ENCODE assay signal across 8 cellular contexts in genomic region chr2:232522014-232522854, GRCh38. TPM values are rescaled to one million over a fixed set of nuclear protein-coding genes. Genes with fewer than 3 reads are reported as not detected.
DNase-seq lines count a peak whose midpoint lies in the region; ATAC-seq and TF ChIP-seq lines count a peak whose summit lies in the region.

No MANE protein-coding gene starts in this region.

- H3K4me3 ChIP-seq in CD4-positive, alpha-beta memory T cell (ENCODE audit: low read length in 2 of 2): peak overlapping the region in 1 of 2 donors; percentile 14
- H3K4me3 ChIP-seq in mucosa of descending colon: no peak overlapping the region

- intact Hi-C loops in CD4-positive, alpha-beta memory T cell (cut with micrococcal nuclease): loop anchor here (1.0 kb wide), 1 partner anchor 28 kb away; the partner anchor contains the start of genes EIF4E2 and TIGD1
- intact Hi-C loops in dendritic cell treated with granulocyte-macrophage colony-stimulating factor and Interleukin-4, amounts not matched to agents 40 ng/mL and 50 ng/mL, for 4 days (cut with micrococcal nuclease): loop anchor here (5.0 to 10.0 kb wide), 2 partner anchors 75 to 617 kb away; no protein-coding TSS in a partner anchor
- intact Hi-C loops in mucosa of descending colon (cut with DNase I, micrococcal nuclease): no loop called here

- no peak overlapping the region for H3K27ac ChIP-seq in CD4-positive, alpha-beta memory T cell (ENCODE audit: low read depth, low read length)

- POLR2A ChIA-PET in CD4-positive, alpha-beta memory T cell (lab: Charles Lee; ENCODE audit: partially characterized antibody): no interaction called here

- TF ChIP-seq CTCF in mucosa of descending colon (IDR thresholded peaks at IDR 0.05): peak; percentile 86

- H3K9me3 Mint-ChIP-seq in CD4-positive, alpha-beta memory T cell: no peaks in the 10 kb centered on the region
- H3K9me3 Mint-ChIP-seq in dendritic cell treated with granulocyte-macrophage colony-stimulating factor and Interleukin-4, amounts not matched to agents 40 ng/mL and 50 ng/mL, for 4 days: no peaks in the 10 kb centered on the region

- H3K4me1 Mint-ChIP-seq in CD4-positive, alpha-beta memory T cell: peaks cover 1 to 16% (median 9%) of the 10 kb centered on the region in 4 donors
- peaks cover 29% of the 10 kb centered on the region for H3K4me1 Mint-ChIP-seq in dendritic cell treated with granulocyte-macrophage colony-stimulating factor and Interleukin-4, amounts not matched to agents 40 ng/mL and 50 ng/mL, for 4 days (ENCODE audit: low read depth)

- H3K4me3 Mint-ChIP-seq in CD4-positive, alpha-beta memory T cell: peak overlapping the region in 1 of 8 donors; percentile 46
- H3K4me3 Mint-ChIP-seq in dendritic cell treated with granulocyte-macrophage colony-stimulating factor and Interleukin-4, amounts not matched to agents 40 ng/mL and 50 ng/mL, for 4 days: peak overlapping the region; percentile 27

- no peaks in the 10 kb centered on the region for H3K9me3 ChIP-seq in CD4-positive, alpha-beta memory T cell (ENCODE audit: control insufficient read depth in 1 of 2, low read length in 2 of 2)
- no peaks in the 10 kb centered on the region for H3K9me3 ChIP-seq in mucosa of descending colon

- ATAC-seq in HG02759 (IDR thresholded peaks at IDR 0.05; ENCODE audit: unreplicated experiment) (peak; percentile 43), mucosa of descending colon (peak; percentile 69), HG02981 (IDR thresholded peaks at IDR 0.05; ENCODE audit: unreplicated experiment) (no peak)

- H3K36me3 ChIP-seq in CD4-positive, alpha-beta memory T cell (ENCODE audit: insufficient read depth, low read length): no peaks in the 10 kb centered on the region
- no peaks in the 10 kb centered on the region for H3K36me3 ChIP-seq in mucosa of descending colon (ENCODE audit: low read depth)

- peaks cover 14% of the 10 kb centered on the region for H3K27me3 ChIP-seq in CD4-positive, alpha-beta memory T cell (ENCODE audit: insufficient read depth, low read length)

- H3K27ac Mint-ChIP-seq in CD4-positive, alpha-beta memory T cell: no peak overlapping the region
- no peak overlapping the region for H3K27ac Mint-ChIP-seq in dendritic cell treated with granulocyte-macrophage colony-stimulating factor and Interleukin-4, amounts not matched to agents 40 ng/mL and 50 ng/mL, for 4 days

- DNase-seq in CD4-positive, alpha-beta memory T cell: peak in 4 of 5 donors; percentile 53 to 63 (median 57)
- DNase-seq in activated CD4-positive, alpha-beta T cell treated with anti-CD3 and anti-CD28 coated beads for 4 hours: peak; percentile 63 to 71
- DNase-seq in mucosa of descending colon: peak in 2 of 3 donors; percentile 71 to 76
- DNase-seq in stimulated activated CD8-positive, alpha-beta memory T cell treated with anti-CD3 and anti-CD28 coated beads, Interleukin-7, amount 100 ng/mL, for 24 hours (ENCODE audit: low read depth): peak; percentile 46
- DNase-seq in DMS153 (lab: John Stamatoyannopoulos, UW): no peak

- CTCF ChIA-PET in CD4-positive, alpha-beta memory T cell (lab: Charles Lee; ENCODE audit: partially characterized antibody): interaction anchor here (1.0 to 1.8 kb wide), 5 partner anchors 9 to 28 kb away, joined by 3 to 7 read pairs (median 3); partner anchors contain the start of genes EIF4E2 and TIGD1

- H3K27me3 Mint-ChIP-seq in CD4-positive, alpha-beta memory T cell: peaks cover 15 to 27% of the 10 kb centered on the region in 2 donors
- H3K27me3 Mint-ChIP-seq in dendritic cell treated with granulocyte-macrophage colony-stimulating factor and Interleukin-4, amounts not matched to agents 40 ng/mL and 50 ng/mL, for 4 days: peaks cover 70% of the 10 kb centered on the region

- H3K36me3 Mint-ChIP-seq in CD4-positive, alpha-beta memory T cell: no peaks in the 10 kb centered on the region
- H3K36me3 Mint-ChIP-seq in dendritic cell treated with granulocyte-macrophage colony-stimulating factor and Interleukin-4, amounts not matched to agents 40 ng/mL and 50 ng/mL, for 4 days (ENCODE audit: low read depth): no peaks in the 10 kb centered on the region

- peaks cover 24% of the 10 kb centered on the region for H3K4me1 ChIP-seq in CD4-positive, alpha-beta memory T cell (ENCODE audit: insufficient read depth, low read length)
- H3K4me1 ChIP-seq in mucosa of descending colon (ENCODE audit: low read depth): peaks cover 17% of the 10 kb centered on the region

RNA-seq across cellular contexts. Expression of gene PRSS56, which starts 2.0 kb away (rescaled TPM):
- not detected for total RNA-seq in CD4-positive, alpha-beta memory T cell
- not detected for polyA plus RNA-seq in CD4-positive, alpha-beta memory T cell
- not detected for total RNA-seq in mucosa of descending colon

RNA-seq across cellular contexts. Expression of gene CHRND, which starts 3.7 kb away (rescaled TPM):
- not detected for total RNA-seq in CD4-positive, alpha-beta memory T cell
- not detected for polyA plus RNA-seq in CD4-positive, alpha-beta memory T cell
- not detected for total RNA-seq in mucosa of descending colon

RNA-seq across cellular contexts. Expression of gene CHRNG, which starts 17.3 kb away (rescaled TPM):
- not detected for total RNA-seq in CD4-positive, alpha-beta memory T cell
- polyA plus RNA-seq in CD4-positive, alpha-beta memory T cell: not detected
- total RNA-seq in mucosa of descending colon: not detected

RNA-seq across cellular contexts. Expression of gene TIGD1, which starts 28.1 kb away (rescaled TPM):
- 10 to 100 TPM; 18.9 to 19.3 TPM for total RNA-seq in CD4-positive, alpha-beta memory T cell
- 10 to 100 TPM; 11.8 to 12.7 TPM for polyA plus RNA-seq in CD4-positive, alpha-beta memory T cell
- total RNA-seq in mucosa of descending colon: 1 to 10 TPM; 4.1 to 5.6 (median 5.4) TPM

RNA-seq across cellular contexts. Expression of gene EIF4E2, which starts 28.3 kb away (rescaled TPM):
- total RNA-seq in CD4-positive, alpha-beta memory T cell: 10 to 100 TPM; 72.4 to 75.5 TPM
- 10 to 100 TPM; 77.5 to 80.7 TPM for polyA plus RNA-seq in CD4-positive, alpha-beta memory T cell
- total RNA-seq in mucosa of descending colon: 100 to 1,000 TPM in 1 of 3 donors, 10 to 100 TPM in 2; 62.7 to 116 (median 90.9) TPM

Comparison
In these comparisons a context has a peak if more than half of its experiments do, and no peak if none do; other contexts are left out.
1. intact Hi-C loops: an anchor here in CD4-positive, alpha-beta memory T cell (1.0 kb wide) and dendritic cell treated with granulocyte-macrophage colony-stimulating factor and Interleukin-4, amounts not matched to agents 40 ng/mL and 50 ng/mL, for 4 days (5.0 to 10.0 kb wide); none called in mucosa of descending colon.